In the genomic region with DNA sequence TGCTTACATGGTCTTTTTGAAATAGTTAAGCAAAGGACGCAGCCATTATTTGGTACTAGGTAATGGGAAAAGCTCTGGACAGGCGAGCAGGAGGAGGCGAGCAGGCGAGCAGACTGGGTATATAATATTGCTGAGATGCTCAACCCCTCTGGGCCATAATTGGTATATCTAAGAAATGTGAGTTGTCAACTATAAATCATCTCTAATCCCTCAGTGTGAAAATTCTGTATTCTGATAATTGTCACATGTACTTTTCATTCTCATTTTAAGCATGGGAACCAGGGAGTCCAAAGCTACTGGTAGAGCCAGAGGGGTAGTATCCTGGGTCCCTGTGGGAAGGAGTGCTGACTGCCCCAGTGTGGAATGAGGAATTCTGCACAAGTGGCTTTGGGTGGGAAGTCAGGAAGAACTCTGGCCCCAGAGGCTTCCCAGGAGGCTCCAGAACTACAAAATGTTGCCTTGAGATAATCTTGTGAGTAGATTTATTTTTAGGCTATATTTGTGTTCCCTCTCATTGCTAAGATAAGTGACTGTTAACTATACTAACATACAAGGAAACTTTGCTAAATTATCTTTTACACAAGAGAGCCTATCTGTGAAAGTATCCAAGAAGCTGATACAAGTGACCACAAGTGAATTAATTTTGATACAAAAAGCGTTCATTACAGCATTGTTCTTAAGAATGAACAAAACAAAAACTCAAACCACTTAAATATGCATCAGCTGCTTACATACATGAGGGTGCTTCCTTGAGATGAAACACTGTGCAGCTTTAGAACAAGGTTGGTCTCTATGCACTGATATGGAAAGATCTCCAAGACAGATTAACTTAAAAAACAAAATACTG, we compare ENCODE assay signal across 11 cellular contexts.
DNase-seq lines count a peak whose midpoint lies in the region; ATAC-seq and TF ChIP-seq lines count a peak whose summit lies in the region.
"Had no signal": no experiment of that assay in that cellular context is flagged by ENCODE, and none has a peak within 500 bp of the region (broad histone marks: within the 10 kb centered on the region; RNA-seq: fewer than 3 reads in every experiment).

No MANE protein-coding gene starts in this region.

- no peak overlapping the region for H3K23ac ChIP-seq in H9 (ENCODE audit: insufficient read length, low read depth, low read length)

- no peak overlapping the region for H3T11ph ChIP-seq in H9 (ENCODE audit: low read length)

- H3K4me3 Mint-ChIP-seq in H9, result no peak overlapping the region
- H3K4me3 Mint-ChIP-seq: brain had no signal

- peaks cover 8 to 11% of the 10 kb centered on the region in 2 experiments for H3K4me1 Mint-ChIP-seq in H9

- H4K20me1 ChIP-seq in osteoblast (ENCODE audit: insufficient read depth, low read length) (no peaks in the 10 kb centered on the region), H9 (ENCODE audit: control insufficient read depth, insufficient read depth, insufficient read length) (no peaks in the 10 kb centered on the region)

- H2BK15ac ChIP-seq in H9 (ENCODE audit: low read depth, low read length), result no peak overlapping the region

- H3K9ac ChIP-seq in H9 (ENCODE audit: extremely low read depth, insufficient read length, low read length), result no peak overlapping the region

- no peak overlapping the region for H2BK5ac ChIP-seq in H9 (ENCODE audit: insufficient read length, low read length)

- no peak overlapping the region for H3K14ac ChIP-seq in H9 (ENCODE audit: insufficient read depth, low read length)

- no CpG with 5 or more reads among the region's 5 CpGs for WGBS in H9 (ENCODE audit: extremely low coverage, insufficient read length, low lambda C conversion rate)

- H2BK20ac ChIP-seq in H9 (ENCODE audit: low read depth, low read length, poor library complexity, severe bottlenecking), result no peak overlapping the region

- no peak overlapping the region for H4K91ac ChIP-seq in H9 (ENCODE audit: insufficient read length, low read depth, low read length)

- H3K27ac Mint-ChIP-seq in H9, result no peak overlapping the region
- H3K27ac Mint-ChIP-seq: brain had no signal

- no peak overlapping the region for H3K4me2 ChIP-seq in osteoblast (ENCODE audit: insufficient read depth, low read length)
- no peak overlapping the region for H3K4me2 ChIP-seq in H9 (ENCODE audit: insufficient read depth, insufficient read length, low read length)

- no peak overlapping the region for H3K4ac ChIP-seq in H9 (ENCODE audit: low read depth, low read length)

- H3K4me1 ChIP-seq in osteoblast (ENCODE audit: insufficient read depth, low read length) (peaks cover 23% of the 10 kb centered on the region), H9 (ENCODE audit: insufficient read depth, low read length) (peaks cover 2% of the 10 kb centered on the region; the same call in 1 of the 2 replicates)

- H3K56ac ChIP-seq in H9 (ENCODE audit: insufficient read length, low read depth, low read length), result no peak overlapping the region

- no peak overlapping the region for H2AFZ ChIP-seq in osteoblast (ENCODE audit: low read length)
- no peak overlapping the region for H2AFZ ChIP-seq in H9 (ENCODE audit: low read length)

- H3K36me3 ChIP-seq in osteoblast (ENCODE audit: insufficient read depth, low read length), result no peaks in the 10 kb centered on the region

- no peak overlapping the region for H2BK12ac ChIP-seq in H9 (ENCODE audit: insufficient read length, low read depth, low read length)

- no peaks in the 10 kb centered on the region for H3K9me3 Mint-ChIP-seq in H9
- H3K9me3 Mint-ChIP-seq: brain had no signal

- H2AK5ac ChIP-seq in H9 (ENCODE audit: insufficient read length, low read length), result no peak overlapping the region

- no peak for ATAC-seq in HG02571 (IDR thresholded peaks at IDR 0.05; ENCODE audit: unreplicated experiment)

- no peak overlapping the region for H3K18ac ChIP-seq in H9 (ENCODE audit: insufficient read length, low read depth, low read length)

- H2BK120ac ChIP-seq in H9 (ENCODE audit: low read depth, low read length, poor library complexity, severe bottlenecking), result no peak overlapping the region

- no peaks in the 10 kb centered on the region for H3K27me3 ChIP-seq in osteoblast (ENCODE audit: insufficient read depth, low read length)
- no peaks in the 10 kb centered on the region for H3K27me3 ChIP-seq in H9 (ENCODE audit: insufficient read depth, low read length)

- no peak overlapping the region for H4K5ac ChIP-seq in H9 (ENCODE audit: insufficient read length, low read depth, low read length)

- H3K9me3 ChIP-seq in osteoblast (ENCODE audit: low read depth, low read length) (no peaks in the 10 kb centered on the region), H9 (ENCODE audit: control insufficient read depth, low read depth, low read length) (no peaks in the 10 kb centered on the region)

- TF ChIP-seq CTCF in coronary artery (IDR thresholded peaks at IDR 0.05), result no peak
- no peak for TF ChIP-seq CTCF in osteoblast (IDR thresholded peaks at IDR 0.05; ENCODE audit: extremely low read depth, low read depth, low read length)
- no peak for TF ChIP-seq CTCF in H9 (conservative IDR thresholded peaks at IDR 0.05)

- H3K23me2 ChIP-seq in H9 (ENCODE audit: insufficient read length, low read depth, low read length, poor library complexity, severe bottlenecking), result no peaks in the 10 kb centered on the region

- DNase-seq in COLO829 (ENCODE audit: low spot score), result peak; percentile 2
- peak; percentile 43 for DNase-seq in LHCN-M2 (ENCODE audit: low read depth)
- no peak for DNase-seq in coronary artery (ENCODE audit: low spot score)
- DNase-seq in osteoblast (ENCODE audit: insufficient read length, low spot score, missing footprints), result peak; percentile 54
- no peak for DNase-seq in H9
- DNase-seq in UCSD-AML1 (lab: John Stamatoyannopoulos, UW; ENCODE audit: unreplicated experiment), result no peak
- DNase-seq: NCI-H1417 treated with DMSO at 0.1 percent for 48 hours; NCI-H526; stimulated activated CD4-positive, alpha-beta T cell treated with anti-CD3 and anti-CD28 coated beads, Interleukin-12 subunit alpha, Interleukin-12 subunit beta, amount 100 ng/mL, for 4 hours had no signal

- peak overlapping the region; percentile 7 to 64 for H3K27ac ChIP-seq in coronary artery
- peak overlapping the region; percentile 29 for H3K27ac ChIP-seq in osteoblast (ENCODE audit: low read depth, low read length)
- H3K27ac ChIP-seq in H9 (ENCODE audit: insufficient read length, low read depth, low read length), result no peak overlapping the region

- H3K79me1 ChIP-seq in H9 (ENCODE audit: insufficient read depth, low read depth, low read length, poor library complexity, severe bottlenecking), result no peaks in the 10 kb centered on the region

- H3K79me2 ChIP-seq in osteoblast (ENCODE audit: insufficient read depth, low read length) (peaks cover 7% of the 10 kb centered on the region), H9 (ENCODE audit: insufficient read depth, low read length) (no peaks in the 10 kb centered on the region)

- no peak overlapping the region for H4K8ac ChIP-seq in H9 (replicated peaks; ENCODE audit: insufficient read length, low read depth, low read length)

- H3K4me3 ChIP-seq in coronary artery (no peak overlapping the region), osteoblast (ENCODE audit: insufficient read depth, low read length) (no peak overlapping the region)

- no peaks in the 10 kb centered on the region for H3K27me3 Mint-ChIP-seq in H9 (ENCODE audit: low read depth)
- H3K27me3 Mint-ChIP-seq: brain had no signal

- no peaks in the 10 kb centered on the region for H3K36me3 Mint-ChIP-seq in H9 (ENCODE audit: insufficient read depth in 1 of 3, low read depth in 3 of 3)
- H3K36me3 Mint-ChIP-seq: brain had no signal

Comparison
In these comparisons a context has a peak if more than half of its experiments do, and no peak if none do; other contexts are left out.
1. DNase-seq: peak in COLO829 (single experiment), LHCN-M2 (single experiment) and osteoblast (single experiment); none in coronary artery (single experiment), H9 (single experiment) and UCSD-AML1 (single experiment).